In genomic region chr1:981955-982558, GRCh38 we compare ENCODE assay signal across 14 cellular contexts. TPM values are rescaled to one million over a fixed set of nuclear protein-coding genes. Genes with fewer than 3 reads are reported as not detected.
DNase-seq lines count a peak whose midpoint lies in the region; ATAC-seq and TF ChIP-seq lines count a peak whose summit lies in the region.
"Had no signal": no experiment of that assay in that cellular context is flagged by ENCODE, and none has a peak within 500 bp of the region (broad histone marks: within the 10 kb centered on the region; RNA-seq: fewer than 3 reads in every experiment).

Gene PERM1 (minus strand): TSS chr1:982093. CDS start chr1:981029, 1,064 bp downstream.

- H3K4me3 ChIP-seq in heart left ventricle (peak within 1 kb of the TSS; percentile 33 to 67 (median 56)), neural progenitor cell (no peak within 1 kb of the TSS), H7 (ENCODE audit: insufficient read depth, low read depth, low read length) (no peak within 1 kb of the TSS)

- no peak for TF ChIP-seq CTCF in WTC11 (IDR thresholded peaks at IDR 0.05)
- TF ChIP-seq CTCF in heart left ventricle (IDR thresholded peaks at IDR 0.05), result no peak
- no peak for TF ChIP-seq CTCF in neural progenitor cell (IDR thresholded peaks at IDR 0.05)
- no peak for TF ChIP-seq CTCF in foreskin keratinocyte (conservative IDR thresholded peaks at IDR 0.05)

- DNase-seq in WTC11 (ENCODE audit: low spot score) (peak; percentile 18), heart left ventricle (peak; percentile 82 to 93 (median 87)), neural progenitor cell (ENCODE audit: low spot score) (no peak), foreskin keratinocyte (no peak), H7 (no peak), GM03348 (ENCODE audit: low spot score) (no peak)
- DNase-seq in stimulated activated naive B cell treated with anti-CD40 and anti-IgM and Interleukin-4, amounts not matched to agents 10 μg/mL and 1 μg/mL and 100 μg/mL, for 72 hours, result no peak
- no peak for DNase-seq in activated CD4-positive, alpha-beta T cell treated with anti-CD3 and anti-CD28 coated beads, Interleukin-2, amount 10 ng/mL, durations not matched to agents 7 days and 5 days
- DNase-seq: Caco-2, HCEC 1CT, NCI-H1436 treated with DMSO at 0.1 percent for 48 hours, NCI-H345 had no signal

- peaks cover 45% of the 10 kb centered on the region for H3K27me3 Mint-ChIP-seq in WTC11 (ENCODE audit: low read depth)
- peaks cover 18% of the 10 kb centered on the region for H3K27me3 Mint-ChIP-seq in neural progenitor cell (ENCODE audit: insufficient read depth, low read depth)
- H3K27me3 Mint-ChIP-seq in stimulated activated naive B cell treated with anti-CD40 and anti-IgM and Interleukin-4, amounts not matched to agents 10 μg/mL and 1 μg/mL and 100 μg/mL, for 72 hours, result peaks cover 44 to 50% of the 10 kb centered on the region in 2 donors
- peaks cover 26% of the 10 kb centered on the region for H3K27me3 Mint-ChIP-seq in activated CD4-positive, alpha-beta T cell treated with anti-CD3 and anti-CD28 coated beads, Interleukin-2, amount 10 ng/mL, durations not matched to agents 7 days and 5 days

- H3K36me3 Mint-ChIP-seq in WTC11 (peaks cover 3% of the 10 kb centered on the region; the same call in 1 of the 2 replicates), neural progenitor cell (peaks cover 3% of the 10 kb centered on the region)
- H3K36me3 Mint-ChIP-seq in stimulated activated naive B cell treated with anti-CD40 and anti-IgM and Interleukin-4, amounts not matched to agents 10 μg/mL and 1 μg/mL and 100 μg/mL, for 72 hours, result peaks cover 0 to 4% of the 10 kb centered on the region in 2 donors
- peaks cover 3% of the 10 kb centered on the region for H3K36me3 Mint-ChIP-seq in activated CD4-positive, alpha-beta T cell treated with anti-CD3 and anti-CD28 coated beads, Interleukin-2, amount 10 ng/mL, durations not matched to agents 7 days and 5 days (ENCODE audit: low read depth)

- H3K36me3 ChIP-seq in heart left ventricle, result peaks cover 0 to 4% (median 0%) of the 10 kb centered on the region in 9 donors
- no peaks in the 10 kb centered on the region for H3K36me3 ChIP-seq in neural progenitor cell
- no peaks in the 10 kb centered on the region for H3K36me3 ChIP-seq in H7 (replicated peaks; ENCODE audit: control insufficient read depth, insufficient read depth, low read length)

- H3K9me3 ChIP-seq in heart left ventricle (no peaks in the 10 kb centered on the region), neural progenitor cell (ENCODE audit: low read depth) (no peaks in the 10 kb centered on the region)
- H3K9me3 ChIP-seq: Caco-2 had no signal

- H3K9ac ChIP-seq in neural progenitor cell, result no peak within 1 kb of the TSS

- CTCF ChIA-PET in WTC11 (lab: Charles Lee), result interaction anchor here (0.9 to 6.3 kb wide), 11 partner anchors 15 to 97 kb away, joined by 3 to 77 read pairs (median 10); partner anchors contain the start of genes HES4, ISG15 and PLEKHN1
- CTCF ChIA-PET in activated CD4-positive, alpha-beta T cell treated with anti-CD3 and anti-CD28 coated beads, Interleukin-2, amount 10 ng/mL, durations not matched to agents 7 days and 5 days (lab: Charles Lee), result interaction anchor here (1.2 to 3.1 kb wide), 6 partner anchors 15 to 82 kb away, joined by 4 to 13 read pairs (median 8); no protein-coding TSS in a partner anchor

- peak within 1 kb of the TSS; percentile 79 to 100 (median 98) for H3K27ac ChIP-seq in heart left ventricle
- no peak within 1 kb of the TSS for H3K27ac ChIP-seq in neural progenitor cell
- H3K27ac ChIP-seq in foreskin keratinocyte, result no peak within 1 kb of the TSS

- ATAC-seq in WTC11, result no peak
- peak; percentile 65 to 77 (median 73) for ATAC-seq in heart left ventricle
- ATAC-seq in stimulated activated naive B cell treated with anti-CD40 and anti-IgM and Interleukin-4, amounts not matched to agents 10 μg/mL and 1 μg/mL and 100 μg/mL, for 72 hours (replicated peaks), result no peak
- no peak for ATAC-seq in foreskin keratinocyte

- no peak within 1 kb of the TSS for H3K27ac Mint-ChIP-seq in WTC11
- H3K27ac Mint-ChIP-seq in neural progenitor cell, result peak within 1 kb of the TSS; percentile 79
- H3K27ac Mint-ChIP-seq in stimulated activated naive B cell treated with anti-CD40 and anti-IgM and Interleukin-4, amounts not matched to agents 10 μg/mL and 1 μg/mL and 100 μg/mL, for 72 hours, result peak within 1 kb of the TSS; percentile 16
- H3K27ac Mint-ChIP-seq in activated CD4-positive, alpha-beta T cell treated with anti-CD3 and anti-CD28 coated beads, Interleukin-2, amount 10 ng/mL, durations not matched to agents 7 days and 5 days, result no peak within 1 kb of the TSS

- TF ChIP-seq POLR2A in heart left ventricle (IDR thresholded peaks at IDR 0.05), result peak in 1 of 2 donors; percentile 60

- H3K4me2 ChIP-seq in neural progenitor cell, result no peak within 1 kb of the TSS

- H3K4me1 ChIP-seq in heart left ventricle, result peaks cover 0 to 34% (median 4%) of the 10 kb centered on the region in 12 donors
- no peaks in the 10 kb centered on the region for H3K4me1 ChIP-seq in neural progenitor cell
- no peaks in the 10 kb centered on the region for H3K4me1 ChIP-seq in foreskin keratinocyte
- H3K4me1 ChIP-seq: Caco-2 had no signal

- POLR2A ChIA-PET in WTC11 (lab: Charles Lee), result no interaction called here
- POLR2A ChIA-PET in activated CD4-positive, alpha-beta T cell treated with anti-CD3 and anti-CD28 coated beads, Interleukin-2, amount 10 ng/mL, durations not matched to agents 7 days and 5 days (lab: Charles Lee), result no interaction called here

- H3K4me3 Mint-ChIP-seq in WTC11 (no peak within 1 kb of the TSS), neural progenitor cell (no peak within 1 kb of the TSS)
- no peak within 1 kb of the TSS for H3K4me3 Mint-ChIP-seq in stimulated activated naive B cell treated with anti-CD40 and anti-IgM and Interleukin-4, amounts not matched to agents 10 μg/mL and 1 μg/mL and 100 μg/mL, for 72 hours
- no peak within 1 kb of the TSS for H3K4me3 Mint-ChIP-seq in activated CD4-positive, alpha-beta T cell treated with anti-CD3 and anti-CD28 coated beads, Interleukin-2, amount 10 ng/mL, durations not matched to agents 7 days and 5 days

- H4K20me1 ChIP-seq in neural progenitor cell (ENCODE audit: low read depth), result no peaks in the 10 kb centered on the region

- H3K27me3 ChIP-seq in heart left ventricle, result peaks cover 0 to 12% (median 0%) of the 10 kb centered on the region in 9 donors
- peaks cover 68% of the 10 kb centered on the region for H3K27me3 ChIP-seq in neural progenitor cell
- peaks cover 54% of the 10 kb centered on the region for H3K27me3 ChIP-seq in foreskin keratinocyte
- H3K27me3 ChIP-seq in H7 (ENCODE audit: control insufficient read depth, insufficient read depth, low read length), result peaks cover 10% of the 10 kb centered on the region

- H3K9me3 Mint-ChIP-seq in WTC11 (peaks cover 3% of the 10 kb centered on the region), neural progenitor cell (peaks cover 4% of the 10 kb centered on the region)
- peaks cover 0 to 4% of the 10 kb centered on the region in 2 donors for H3K9me3 Mint-ChIP-seq in stimulated activated naive B cell treated with anti-CD40 and anti-IgM and Interleukin-4, amounts not matched to agents 10 μg/mL and 1 μg/mL and 100 μg/mL, for 72 hours
- peaks cover 4% of the 10 kb centered on the region for H3K9me3 Mint-ChIP-seq in activated CD4-positive, alpha-beta T cell treated with anti-CD3 and anti-CD28 coated beads, Interleukin-2, amount 10 ng/mL, durations not matched to agents 7 days and 5 days

- WGBS in heart left ventricle, 4 donors, result 38 to 67% (median 41%) methylated on average over 7 to 28 of the region's 28 CpGs

- H2AFZ ChIP-seq in neural progenitor cell (replicated peaks), result no peak within 1 kb of the TSS

- no peaks in the 10 kb centered on the region for H3K79me2 ChIP-seq in neural progenitor cell (ENCODE audit: low read depth)

- H3K4me1 Mint-ChIP-seq in WTC11 (no peaks in the 10 kb centered on the region), neural progenitor cell (peaks cover 11% of the 10 kb centered on the region)
- peaks cover 0 to 8% of the 10 kb centered on the region in 2 donors for H3K4me1 Mint-ChIP-seq in stimulated activated naive B cell treated with anti-CD40 and anti-IgM and Interleukin-4, amounts not matched to agents 10 μg/mL and 1 μg/mL and 100 μg/mL, for 72 hours
- H3K4me1 Mint-ChIP-seq in activated CD4-positive, alpha-beta T cell treated with anti-CD3 and anti-CD28 coated beads, Interleukin-2, amount 10 ng/mL, durations not matched to agents 7 days and 5 days, result peaks cover 3% of the 10 kb centered on the region

- no peaks in the 10 kb centered on the region for H3F3A ChIP-seq in neural progenitor cell (ENCODE audit: low read depth)

- intact Hi-C loops in heart left ventricle (cut with DNase I), result loop anchor here in 3 of 10 donors (2.0 to 10.0 kb wide), 3 partner anchors 19 to 313 kb away; partner anchors contain the start of gene HES4 (in 1 of the 3)

TF ChIP-seq in WTC11, 78 proteins besides CTCF, POLR2A, EP300 and RAD21 (continues in another document):
- TF ChIP-seq ZNF232 (CRISPR knock-in tag; IDR thresholded peaks at IDR 0.05) (no peak), ZBTB43 (CRISPR knock-in tag; IDR thresholded peaks at IDR 0.05) (no peak), SOX15 (CRISPR knock-in tag; IDR thresholded peaks at IDR 0.05) (no peak)

RNA-seq across cellular contexts. Expression of gene PERM1, which starts in this region (rescaled TPM):
- not detected in 3 replicates for total RNA-seq in WTC11 (2021)
- total RNA-seq in heart left ventricle, result 100 to 1,000 TPM in 6 of 9 donors, 10 to 100 TPM in 3; 52.8 to 149 (median 104) TPM
- 100 to 1,000 TPM in 1 of 2 donors, 10 to 100 TPM in 1; 53.3 to 353 TPM for polyA plus RNA-seq in heart left ventricle
- not detected in 2 replicates for total RNA-seq in neural progenitor cell (ENCODE audit: low replicate concordance)
- not detected for total RNA-seq in activated CD4-positive, alpha-beta T cell treated with anti-CD3 and anti-CD28 coated beads, Interleukin-2, amount 10 ng/mL, durations not matched to agents 7 days and 5 days
- not detected in 2 replicates for total RNA-seq in foreskin keratinocyte
- not detected in 2 replicates for polyA plus RNA-seq in foreskin keratinocyte
- total RNA-seq in H7 (2014; rRNA removed; shearing (Covaris generic)), result not detected in 2 replicates
- polyA plus RNA-seq: AG04450, BJ had no signal

Comparison
In these comparisons a context has a peak if more than half of its experiments do, and no peak if none do; other contexts are left out.
1. RNA of gene PERM1 (total RNA-seq): 52.8 to 149 TPM in heart left ventricle; not detected in foreskin keratinocyte, not detected in WTC11, not detected in neural progenitor cell, not detected in activated CD4-positive, alpha-beta T cell treated with anti-CD3 and anti-CD28 coated beads, Interleukin-2, amount 10 ng/mL, durations not matched to agents 7 days and 5 days and not detected in H7; every median in the first group is over 10 times any median in the second.
2. RNA of gene PERM1 (polyA plus RNA-seq): 53.3 to 353 TPM in heart left ventricle; not detected in foreskin keratinocyte; every median in the first group is over 10 times any median in the second.
3. Peak in DNase-seq in WTC11; RNA of the gene not detected or under 1 TPM.
4. ATAC-seq: peak in heart left ventricle (4 of 4); none in WTC11 (single experiment), stimulated activated naive B cell treated with anti-CD40 and anti-IgM and Interleukin-4, amounts not matched to agents 10 μg/mL and 1 μg/mL and 100 μg/mL, for 72 hours (0 of 2) and foreskin keratinocyte (single experiment).
5. DNase-seq: peak in heart left ventricle (5 of 5); none in neural progenitor cell (single experiment), stimulated activated naive B cell treated with anti-CD40 and anti-IgM and Interleukin-4, amounts not matched to agents 10 μg/mL and 1 μg/mL and 100 μg/mL, for 72 hours (single experiment), activated CD4-positive, alpha-beta T cell treated with anti-CD3 and anti-CD28 coated beads, Interleukin-2, amount 10 ng/mL, durations not matched to agents 7 days and 5 days (single experiment), foreskin keratinocyte (0 of 2), H7 (single experiment) and GM03348 (single experiment).
6. H3K27ac Mint-ChIP-seq: peak in neural progenitor cell (single experiment) and stimulated activated naive B cell treated with anti-CD40 and anti-IgM and Interleukin-4, amounts not matched to agents 10 μg/mL and 1 μg/mL and 100 μg/mL, for 72 hours (single experiment); none in WTC11 (single experiment) and activated CD4-positive, alpha-beta T cell treated with anti-CD3 and anti-CD28 coated beads, Interleukin-2, amount 10 ng/mL, durations not matched to agents 7 days and 5 days (single experiment).
7. H3K27ac ChIP-seq: peak in heart left ventricle (12 of 12); none in neural progenitor cell (single experiment) and foreskin keratinocyte (single experiment).
8. H3K4me3 ChIP-seq: peak in heart left ventricle (12 of 12); none in neural progenitor cell (single experiment) and H7 (single experiment).